In genomic region chr3:146544013-146544928, GRCh38 we compare ENCODE assay signal across 1 cellular context.
A peak's percentile ranks its signal among the peaks of the same experiment; 100 is the strongest.
TF ChIP-seq lines count a peak whose summit lies in the region.

Gene PLSCR1, minus strand, starts transcription at chr3:146544607. Its CDS starts 8,055 bp downstream, at chr3:146536552.

TF ChIP-seq in HepG2, 621 proteins besides CTCF, POLR2A, EP300 and RAD21 (continued from another document and continues in another):
- TF ChIP-seq HNF1A (IDR thresholded peaks at IDR 0.05; ENCODE audit: low read depth): no peak
- 0 out of 2 replicates have a peak, but pooled peaks have one; percentile 48 for TF ChIP-seq HNF1A (CRISPR knock-in tag; IDR thresholded peaks at IDR 0.05; ENCODE audit: borderline replicate concordance)
- no peak for TF ChIP-seq TEAD3 (CRISPR knock-in tag; optimal IDR thresholded peaks at IDR 0.05; ENCODE audit: borderline replicate concordance)
- no peak; the same call in 1 of the 2 replicates for TF ChIP-seq NFATC3 (CRISPR knock-in tag; IDR thresholded peaks at IDR 0.05)
- TF ChIP-seq, protein P1, sequence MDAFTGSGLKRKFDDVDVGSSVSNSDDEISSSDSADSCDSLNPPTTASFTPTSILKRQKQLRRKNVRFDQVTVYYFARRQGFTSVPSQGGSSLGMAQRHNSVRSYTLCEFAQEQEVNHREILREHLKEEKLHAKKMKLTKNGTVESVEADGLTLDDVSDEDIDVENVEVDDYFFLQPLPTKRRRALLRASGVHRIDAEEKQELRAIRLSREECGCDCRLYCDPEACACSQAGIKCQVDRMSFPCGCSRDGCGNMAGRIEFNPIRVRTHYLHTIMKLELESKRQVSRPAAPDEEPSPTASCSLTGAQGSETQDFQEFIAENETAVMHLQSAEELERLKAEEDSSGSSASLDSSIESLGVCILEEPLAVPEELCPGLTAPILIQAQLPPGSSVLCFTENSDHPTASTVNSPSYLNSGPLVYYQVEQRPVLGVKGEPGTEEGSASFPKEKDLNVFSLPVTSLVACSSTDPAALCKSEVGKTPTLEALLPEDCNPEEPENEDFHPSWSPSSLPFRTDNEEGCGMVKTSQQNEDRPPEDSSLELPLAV (CRISPR knock-in tag; conservative IDR thresholded peaks at IDR 0.05; ENCODE audit: low read depth): no peak
- no peak for TF ChIP-seq CBX2 (IDR thresholded peaks at IDR 0.05; ENCODE audit: low read depth, low read length)
- no peak for TF ChIP-seq CBX2 (CRISPR knock-in tag; IDR thresholded peaks at IDR 0.05; ENCODE audit: low read depth)
- no peak for TF ChIP-seq NCOA5 (CRISPR knock-in tag; IDR thresholded peaks at IDR 0.05)
- TF ChIP-seq MEIS2 (CRISPR knock-in tag; IDR thresholded peaks at IDR 0.05): no peak; the same call in 1 of the 2 replicates
- TF ChIP-seq ZNF883 (CRISPR knock-in tag; IDR thresholded peaks at IDR 0.05; ENCODE audit: not compliant biosample characterization): no peak
- no peak for TF ChIP-seq ZNF652 (CRISPR knock-in tag; IDR thresholded peaks at IDR 0.05; ENCODE audit: borderline replicate concordance, low read depth)
- no peak for TF ChIP-seq TEF (CRISPR knock-in tag; IDR thresholded peaks at IDR 0.05)
- 0 out of 2 replicates have a peak, but pooled peaks have one; percentile 63 for TF ChIP-seq CHD2 (IDR thresholded peaks at IDR 0.05; ENCODE audit: low read depth, low read length)
- TF ChIP-seq FOXK2 (IDR thresholded peaks at IDR 0.05): no peak
- TF ChIP-seq ZNF800 (CRISPR knock-in tag; IDR thresholded peaks at IDR 0.05): peak; percentile 45; the same call in 1 of the 2 replicates
- peak; percentile 54 for TF ChIP-seq ZNF18 (CRISPR knock-in tag; IDR thresholded peaks at IDR 0.05; ENCODE audit: insufficient replicate concordance)
- peak; percentile 66; the same call in 1 of the 2 replicates for TF ChIP-seq HNF4G (IDR thresholded peaks at IDR 0.05; ENCODE audit: borderline replicate concordance, low read depth, low read length)
- no peak for TF ChIP-seq HNF4G (CRISPR knock-in tag; IDR thresholded peaks at IDR 0.05; ENCODE audit: borderline replicate concordance, low read depth)
- TF ChIP-seq, protein P2, sequence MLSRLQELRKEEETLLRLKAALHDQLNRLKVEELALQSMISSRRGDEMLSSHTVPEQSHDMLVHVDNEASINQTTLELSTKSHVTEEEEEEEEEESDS (CRISPR knock-in tag; IDR thresholded peaks at IDR 0.05; ENCODE audit: borderline replicate concordance): no peak
- no peak for TF ChIP-seq MAF1 (CRISPR knock-in tag; IDR thresholded peaks at IDR 0.05; ENCODE audit: borderline replicate concordance)
- TF ChIP-seq HDAC1 (CRISPR knock-in tag; IDR thresholded peaks at IDR 0.05): peak; percentile 70
- peak; percentile 76 for TF ChIP-seq ZNF781 (CRISPR knock-in tag; IDR thresholded peaks at IDR 0.05; ENCODE audit: borderline replicate concordance, not compliant biosample characterization)
- TF ChIP-seq, protein P3, sequence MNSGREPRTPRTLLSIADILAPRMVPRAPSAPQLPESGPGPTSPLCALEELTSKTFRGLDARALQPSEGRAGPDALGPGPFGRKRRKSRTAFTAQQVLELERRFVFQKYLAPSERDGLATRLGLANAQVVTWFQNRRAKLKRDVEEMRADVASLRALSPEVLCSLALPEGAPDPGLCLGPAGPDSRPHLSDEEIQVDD (CRISPR knock-in tag; IDR thresholded peaks at IDR 0.05; ENCODE audit: borderline replicate concordance): no peak
- TF ChIP-seq, protein P4, sequence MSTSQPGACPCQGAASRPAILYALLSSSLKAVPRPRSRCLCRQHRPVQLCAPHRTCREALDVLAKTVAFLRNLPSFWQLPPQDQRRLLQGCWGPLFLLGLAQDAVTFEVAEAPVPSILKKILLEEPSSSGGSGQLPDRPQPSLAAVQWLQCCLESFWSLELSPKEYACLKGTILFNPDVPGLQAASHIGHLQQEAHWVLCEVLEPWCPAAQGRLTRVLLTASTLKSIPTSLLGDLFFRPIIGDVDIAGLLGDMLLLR (CRISPR knock-in tag; IDR thresholded peaks at IDR 0.05): no peak
- TF ChIP-seq, protein P5, sequence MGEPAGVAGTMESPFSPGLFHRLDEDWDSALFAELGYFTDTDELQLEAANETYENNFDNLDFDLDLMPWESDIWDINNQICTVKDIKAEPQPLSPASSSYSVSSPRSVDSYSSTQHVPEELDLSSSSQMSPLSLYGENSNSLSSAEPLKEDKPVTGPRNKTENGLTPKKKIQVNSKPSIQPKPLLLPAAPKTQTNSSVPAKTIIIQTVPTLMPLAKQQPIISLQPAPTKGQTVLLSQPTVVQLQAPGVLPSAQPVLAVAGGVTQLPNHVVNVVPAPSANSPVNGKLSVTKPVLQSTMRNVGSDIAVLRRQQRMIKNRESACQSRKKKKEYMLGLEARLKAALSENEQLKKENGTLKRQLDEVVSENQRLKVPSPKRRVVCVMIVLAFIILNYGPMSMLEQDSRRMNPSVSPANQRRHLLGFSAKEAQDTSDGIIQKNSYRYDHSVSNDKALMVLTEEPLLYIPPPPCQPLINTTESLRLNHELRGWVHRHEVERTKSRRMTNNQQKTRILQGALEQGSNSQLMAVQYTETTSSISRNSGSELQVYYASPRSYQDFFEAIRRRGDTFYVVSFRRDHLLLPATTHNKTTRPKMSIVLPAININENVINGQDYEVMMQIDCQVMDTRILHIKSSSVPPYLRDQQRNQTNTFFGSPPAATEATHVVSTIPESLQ (CRISPR knock-in tag; conservative IDR thresholded peaks at IDR 0.05): no peak
- TF ChIP-seq AHDC1 (CRISPR knock-in tag; IDR thresholded peaks at IDR 0.05; ENCODE audit: borderline replicate concordance): 0 out of 2 replicates have a peak, but pooled peaks have one; percentile 35
- 0 out of 2 replicates have a peak, but pooled peaks have one; percentile 40 for TF ChIP-seq ZNF329 (CRISPR knock-in tag; IDR thresholded peaks at IDR 0.05; ENCODE audit: low read depth)
- peak; percentile 80; the same call in 1 of the 2 replicates for TF ChIP-seq ZSCAN9 (CRISPR knock-in tag; IDR thresholded peaks at IDR 0.05; ENCODE audit: borderline replicate concordance)
- no peak for TF ChIP-seq GABPA (IDR thresholded peaks at IDR 0.05; ENCODE audit: low read depth, low read length)
- TF ChIP-seq GABPA (CRISPR knock-in tag; IDR thresholded peaks at IDR 0.05; ENCODE audit: low read depth): peak; percentile 73
- TF ChIP-seq ZNF282 (IDR thresholded peaks at IDR 0.05; ENCODE audit: partially characterized antibody): no peak
- peak; percentile 45; the same call in 1 of the 2 replicates for TF ChIP-seq IRF9 (CRISPR knock-in tag; IDR thresholded peaks at IDR 0.05; ENCODE audit: borderline replicate concordance)
- no peak for TF ChIP-seq CREB1 (IDR thresholded peaks at IDR 0.05)
- peak; percentile 40; the same call in 1 of the 2 replicates for TF ChIP-seq CREB1 (CRISPR knock-in tag; IDR thresholded peaks at IDR 0.05)
- TF ChIP-seq DPF2 (CRISPR knock-in tag; IDR thresholded peaks at IDR 0.05; ENCODE audit: borderline replicate concordance, low read depth): no peak
